1 cellular context compared by ENCODE assay signal in genomic region chr22:39518996-39519680, GRCh38.
TF ChIP-seq lines count a peak whose summit lies in the region.

No MANE protein-coding gene starts in this region.

TF ChIP-seq in K562, 482 proteins besides CTCF, POLR2A, EP300 and RAD21 (continued from another document):
- peak; percentile 92 for TF ChIP-seq HDAC3 (IDR thresholded peaks at IDR 0.05; ENCODE audit: borderline replicate concordance, partially characterized antibody)
- no peak for TF ChIP-seq ASH1L (IDR thresholded peaks at IDR 0.05; ENCODE audit: borderline replicate concordance, low read depth, partially characterized antibody)
